ENCODE assay signal across 23 cellular contexts in genomic region chr20:34209111-34209510, GRCh38. TPM values are rescaled to one million over a fixed set of nuclear protein-coding genes. Genes with fewer than 3 reads are reported as not detected.
DNase-seq lines count a peak whose midpoint lies in the region; ATAC-seq and TF ChIP-seq lines count a peak whose summit lies in the region.
"Had no signal": no experiment of that assay in that cellular context is flagged by ENCODE, and none has a peak within 500 bp of the region (broad histone marks: within the 10 kb centered on the region; RNA-seq: fewer than 3 reads in every experiment).

No MANE protein-coding gene starts in this region.

- no peaks in the 10 kb centered on the region for H4K20me1 ChIP-seq in BLaER1

- H3K4me1 Mint-ChIP-seq in progenitor cell of endocrine pancreas (ENCODE audit: low read depth): no peaks in the 10 kb centered on the region
- H3K4me1 Mint-ChIP-seq: CD4-positive, CD25-positive, alpha-beta regulatory T cell; GM23338 had no signal

- H3K9me3 ChIP-seq in BLaER1 (peaks cover 61% of the 10 kb centered on the region), RWPE2 (ENCODE audit: severe bottlenecking) (peaks cover 11% of the 10 kb centered on the region), esophagus muscularis mucosa (peaks cover 0 to 6% (median 0%) of the 10 kb centered on the region in 4 donors), neuronal stem cell (replicated peaks in 1 of 2; ENCODE audit: control insufficient read depth in 2 of 2, insufficient read depth in 1 of 2, low read depth in 1 of 2, low read length in 2 of 2) (peaks cover 6 to 11% of the 10 kb centered on the region in 2 donors)
- H3K9me3 ChIP-seq: HAP-1 had no signal

- H3K27me3 ChIP-seq in BLaER1 (no peaks in the 10 kb centered on the region), RWPE2 (ENCODE audit: insufficient read depth, poor library complexity, severe bottlenecking) (peaks cover 3% of the 10 kb centered on the region), esophagus muscularis mucosa (no peaks in the 10 kb centered on the region), neuronal stem cell (ENCODE audit: control insufficient read depth in 3 of 3, insufficient read depth in 3 of 3, low read depth in 1 of 3, low read length in 3 of 3) (peaks cover 0 to 9% (median 0%) of the 10 kb centered on the region in 3 experiments)

- H3K4me2 ChIP-seq in BLaER1 (peak overlapping the region; percentile 78; the same call in 1 of the 2 replicates), neuronal stem cell (ENCODE audit: insufficient read depth, low read length, poor library complexity, severe bottlenecking) (no peak overlapping the region)
- H3K4me2 ChIP-seq: A549, GM23338 had no signal

- H3K4me3 ChIP-seq in BLaER1 (no peak overlapping the region), RWPE2 (ENCODE audit: severe bottlenecking) (no peak overlapping the region), esophagus muscularis mucosa (no peak overlapping the region), neuronal stem cell (ENCODE audit: low read length in 2 of 2) (no peak overlapping the region)
- H3K4me3 ChIP-seq: A549, GM12878, GM23338, HAP-1 had no signal

- peak overlapping the region; percentile 16 for H2BK15ac ChIP-seq in neuronal stem cell (ENCODE audit: low read length)

- TF ChIP-seq EP300 in esophagus muscularis mucosa (IDR thresholded peaks at IDR 0.05): no peak

- H3K18ac ChIP-seq in neuronal stem cell (ENCODE audit: low read length): no peak overlapping the region

- no peak overlapping the region for H2BK120ac ChIP-seq in neuronal stem cell (ENCODE audit: low read depth, low read length)

- peaks cover 23% of the 10 kb centered on the region for H3K9me3 Mint-ChIP-seq in progenitor cell of endocrine pancreas (ENCODE audit: low read depth)

- H3K4me3 Mint-ChIP-seq in progenitor cell of endocrine pancreas (ENCODE audit: low read depth): no peak overlapping the region
- H3K4me3 Mint-ChIP-seq: CD4-positive, CD25-positive, alpha-beta regulatory T cell; CD8-positive, alpha-beta T cell; GM23338; HFFc6 had no signal

- peak overlapping the region; percentile 66 for H3K27ac ChIP-seq in BLaER1
- no peak overlapping the region for H3K27ac ChIP-seq in RWPE2 (ENCODE audit: poor library complexity, severe bottlenecking)
- H3K27ac ChIP-seq in esophagus muscularis mucosa (replicated peaks in 1 of 4): no peak overlapping the region
- no peak overlapping the region for H3K27ac ChIP-seq in neuronal stem cell (replicated peaks; ENCODE audit: low read length)
- H3K27ac ChIP-seq: A549, C4-2B had no signal

- H3K23ac ChIP-seq in neuronal stem cell (ENCODE audit: low read depth, low read length, poor library complexity): peak overlapping the region; percentile 20

- no peaks in the 10 kb centered on the region for H3K27me3 Mint-ChIP-seq in progenitor cell of endocrine pancreas

- H3K36me3 Mint-ChIP-seq in progenitor cell of endocrine pancreas (ENCODE audit: insufficient read depth): no peaks in the 10 kb centered on the region
- H3K36me3 Mint-ChIP-seq: CD4-positive, CD25-positive, alpha-beta regulatory T cell; CD8-positive, alpha-beta T cell had no signal

- no peak overlapping the region for H2BK5ac ChIP-seq in neuronal stem cell (ENCODE audit: low read length)

- H2BK12ac ChIP-seq in neuronal stem cell (ENCODE audit: low read length): no peak overlapping the region

- TF ChIP-seq POLR2A in esophagus muscularis mucosa (IDR thresholded peaks at IDR 0.05; ENCODE audit: low read depth): no peak

- H3K14ac ChIP-seq in neuronal stem cell (ENCODE audit: low read length): no peak overlapping the region

- H2AFZ ChIP-seq in neuronal stem cell (ENCODE audit: low read length): no peak overlapping the region
- H2AFZ ChIP-seq: GM23338 had no signal

- H3K27ac Mint-ChIP-seq in progenitor cell of endocrine pancreas: no peak overlapping the region
- H3K27ac Mint-ChIP-seq: CD4-positive, CD25-positive, alpha-beta regulatory T cell; CD8-positive, alpha-beta T cell; GM23338; HFFc6 had no signal

- H2AK5ac ChIP-seq in neuronal stem cell (ENCODE audit: low read depth, low read length): peak overlapping the region; percentile 63

- H3K79me1 ChIP-seq in neuronal stem cell (ENCODE audit: low read depth, low read length): no peaks in the 10 kb centered on the region

- intact Hi-C loops in esophagus muscularis mucosa (cut with DNase I): no loop called here

- H3K9ac ChIP-seq in BLaER1 (no peak overlapping the region), neuronal stem cell (ENCODE audit: low read depth, low read length, poor library complexity) (no peak overlapping the region)

- no peaks in the 10 kb centered on the region for H3K36me3 ChIP-seq in BLaER1
- H3K36me3 ChIP-seq in RWPE2 (ENCODE audit: low read depth): no peaks in the 10 kb centered on the region
- no peaks in the 10 kb centered on the region for H3K36me3 ChIP-seq in esophagus muscularis mucosa
- no peaks in the 10 kb centered on the region for H3K36me3 ChIP-seq in neuronal stem cell (replicated peaks in 1 of 2; ENCODE audit: control insufficient read depth in 2 of 2, insufficient read depth in 2 of 2, low read length in 2 of 2)
- H3K36me3 ChIP-seq: HAP-1 had no signal

- DNase-seq in RWPE2 (ENCODE audit: low spot score): no peak
- peak; percentile 86 for DNase-seq in esophagus muscularis mucosa (ENCODE audit: extremely low spot score)
- no peak for DNase-seq in neuronal stem cell (ENCODE audit: low spot score)
- DNase-seq in NCI-H1694 treated with DMSO at 0.1 percent for 48 hours (lab: John Stamatoyannopoulos, UW): no peak
- DNase-seq in progenitor cell of endocrine pancreas (ENCODE audit: low spot score, unreplicated experiment): no peak
- no peak for DNase-seq in DMS79 treated with DMSO at 0.1 percent for 48 hours (lab: John Stamatoyannopoulos, UW)
- DNase-seq: 8988T; ACHN; AML-193; Caco-2; CD4-positive, CD25-positive, alpha-beta regulatory T cell; CD8-positive, alpha-beta T cell; DMS153; EL; GDM1; HFFc6 had no signal

- H3K4me1 ChIP-seq in BLaER1 (peaks cover 34% of the 10 kb centered on the region), RWPE2 (ENCODE audit: insufficient read depth, poor library complexity, severe bottlenecking) (no peaks in the 10 kb centered on the region), esophagus muscularis mucosa (no peaks in the 10 kb centered on the region), neuronal stem cell (ENCODE audit: control insufficient read depth in 2 of 2, insufficient read depth in 1 of 2, low read depth in 1 of 2, low read length in 2 of 2) (no peaks in the 10 kb centered on the region)
- H3K4me1 ChIP-seq: A549, Caco-2, HAP-1 had no signal

- H4K91ac ChIP-seq in neuronal stem cell (ENCODE audit: low read depth, low read length, poor library complexity): no peak overlapping the region

- no peak for TF ChIP-seq CTCF in RWPE2 (IDR thresholded peaks at IDR 0.05; ENCODE audit: poor library complexity, severe bottlenecking)
- no peak for TF ChIP-seq CTCF in esophagus muscularis mucosa (IDR thresholded peaks at IDR 0.05)
- no peak for TF ChIP-seq CTCF in progenitor cell of endocrine pancreas (IDR thresholded peaks at IDR 0.05; ENCODE audit: unreplicated experiment)

- 80% methylated on average over 2 of the region's 3 CpGs for WGBS in esophagus muscularis mucosa
- no CpG with 5 or more reads among the region's 3 CpGs for WGBS in neuronal stem cell (ENCODE audit: extremely low coverage in 2 of 2, insufficient read length in 2 of 2, insufficient replicate concordance in 1 of 2), 2 donors

- H4K8ac ChIP-seq in neuronal stem cell (ENCODE audit: low read depth, low read length): no peak overlapping the region

- ATAC-seq in RWPE2 (ENCODE audit: low read depth): 0 out of 3 replicates have a peak, but pooled peaks have one; percentile 8
- ATAC-seq: A549; CD8-positive, alpha-beta T cell; GM12878; GM23338 had no signal

- H3K4ac ChIP-seq in neuronal stem cell (ENCODE audit: low read length): no peak overlapping the region

RNA-seq across cellular contexts. Expression of gene ASIP, which starts 32.1 kb away (rescaled TPM):
- total RNA-seq in esophagus muscularis mucosa: not detected
- not detected for polyA plus RNA-seq in neuronal stem cell (2013, experiment 1 of 2)
- not detected for polyA plus RNA-seq in neuronal stem cell (2013, experiment 2 of 2)
- not detected in 2 replicates for total RNA-seq in progenitor cell of endocrine pancreas
- total RNA-seq: Caco-2; CD4-positive, CD25-positive, alpha-beta regulatory T cell; CD8-positive, alpha-beta T cell; GM12878; GM23338; HFFc6 had no signal
- polyA plus RNA-seq: A549; BJ; CD4-positive, CD25-positive, alpha-beta regulatory T cell; GM23338 had no signal
